1 cellular context compared by ENCODE assay signal in genomic region chr7:121395494-121395960, GRCh38.
TF ChIP-seq lines count a peak whose summit lies in the region.

No MANE protein-coding gene starts in this region.

TF ChIP-seq in GM12878, 131 proteins besides CTCF, POLR2A, EP300 and RAD21 (continues in another document):
- TF ChIP-seq BHLHE40 (IDR thresholded peaks at IDR 0.05; ENCODE audit: borderline replicate concordance in 1 of 2, low read depth in 2 of 2, low read length in 1 of 2) = no peak
- peak; percentile 59; the same call in 1 of the 2 replicates for TF ChIP-seq ZNF217 (IDR thresholded peaks at IDR 0.05)
- TF ChIP-seq POLR2AphosphoS5 (IDR thresholded peaks at IDR 0.05; ENCODE audit: low read length) = peak; percentile 92
- no peak; the same call in 1 of the 2 replicates for TF ChIP-seq RUNX3 (IDR thresholded peaks at IDR 0.05; ENCODE audit: low read length)
- no peak for TF ChIP-seq BMI1 (IDR thresholded peaks at IDR 0.05; ENCODE audit: borderline replicate concordance)
- no peak for TF ChIP-seq TBL1XR1 (IDR thresholded peaks at IDR 0.05; ENCODE audit: low read depth, low read length)
- no peak for TF ChIP-seq EZH2 (IDR thresholded peaks at IDR 0.05; ENCODE audit: borderline replicate concordance, control insufficient read depth, low read depth, low read length)
- TF ChIP-seq E4F1 (IDR thresholded peaks at IDR 0.05; ENCODE audit: borderline replicate concordance, partially characterized antibody) = no peak
- no peak for TF ChIP-seq MTA3 (IDR thresholded peaks at IDR 0.05; ENCODE audit: borderline replicate concordance, low read length)
- no peak for TF ChIP-seq STAT1 (conservative IDR thresholded peaks at IDR 0.05)
- TF ChIP-seq TARDBP (IDR thresholded peaks at IDR 0.05; ENCODE audit: borderline replicate concordance) = 0 out of 2 replicates have a peak, but pooled peaks have one; percentile 8
- no peak for TF ChIP-seq YY1 (IDR thresholded peaks at IDR 0.05; ENCODE audit: low read depth, low read length)
- TF ChIP-seq, protein P1, sequence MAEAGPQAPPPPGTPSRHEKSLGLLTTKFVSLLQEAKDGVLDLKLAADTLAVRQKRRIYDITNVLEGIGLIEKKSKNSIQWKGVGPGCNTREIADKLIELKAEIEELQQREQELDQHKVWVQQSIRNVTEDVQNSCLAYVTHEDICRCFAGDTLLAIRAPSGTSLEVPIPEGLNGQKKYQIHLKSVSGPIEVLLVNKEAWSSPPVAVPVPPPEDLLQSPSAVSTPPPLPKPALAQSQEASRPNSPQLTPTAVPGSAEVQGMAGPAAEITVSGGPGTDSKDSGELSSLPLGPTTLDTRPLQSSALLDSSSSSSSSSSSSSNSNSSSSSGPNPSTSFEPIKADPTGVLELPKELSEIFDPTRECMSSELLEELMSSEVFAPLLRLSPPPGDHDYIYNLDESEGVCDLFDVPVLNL (IDR thresholded peaks at IDR 0.05; ENCODE audit: low read depth, low read length) = no peak
- TF ChIP-seq, protein P2, sequence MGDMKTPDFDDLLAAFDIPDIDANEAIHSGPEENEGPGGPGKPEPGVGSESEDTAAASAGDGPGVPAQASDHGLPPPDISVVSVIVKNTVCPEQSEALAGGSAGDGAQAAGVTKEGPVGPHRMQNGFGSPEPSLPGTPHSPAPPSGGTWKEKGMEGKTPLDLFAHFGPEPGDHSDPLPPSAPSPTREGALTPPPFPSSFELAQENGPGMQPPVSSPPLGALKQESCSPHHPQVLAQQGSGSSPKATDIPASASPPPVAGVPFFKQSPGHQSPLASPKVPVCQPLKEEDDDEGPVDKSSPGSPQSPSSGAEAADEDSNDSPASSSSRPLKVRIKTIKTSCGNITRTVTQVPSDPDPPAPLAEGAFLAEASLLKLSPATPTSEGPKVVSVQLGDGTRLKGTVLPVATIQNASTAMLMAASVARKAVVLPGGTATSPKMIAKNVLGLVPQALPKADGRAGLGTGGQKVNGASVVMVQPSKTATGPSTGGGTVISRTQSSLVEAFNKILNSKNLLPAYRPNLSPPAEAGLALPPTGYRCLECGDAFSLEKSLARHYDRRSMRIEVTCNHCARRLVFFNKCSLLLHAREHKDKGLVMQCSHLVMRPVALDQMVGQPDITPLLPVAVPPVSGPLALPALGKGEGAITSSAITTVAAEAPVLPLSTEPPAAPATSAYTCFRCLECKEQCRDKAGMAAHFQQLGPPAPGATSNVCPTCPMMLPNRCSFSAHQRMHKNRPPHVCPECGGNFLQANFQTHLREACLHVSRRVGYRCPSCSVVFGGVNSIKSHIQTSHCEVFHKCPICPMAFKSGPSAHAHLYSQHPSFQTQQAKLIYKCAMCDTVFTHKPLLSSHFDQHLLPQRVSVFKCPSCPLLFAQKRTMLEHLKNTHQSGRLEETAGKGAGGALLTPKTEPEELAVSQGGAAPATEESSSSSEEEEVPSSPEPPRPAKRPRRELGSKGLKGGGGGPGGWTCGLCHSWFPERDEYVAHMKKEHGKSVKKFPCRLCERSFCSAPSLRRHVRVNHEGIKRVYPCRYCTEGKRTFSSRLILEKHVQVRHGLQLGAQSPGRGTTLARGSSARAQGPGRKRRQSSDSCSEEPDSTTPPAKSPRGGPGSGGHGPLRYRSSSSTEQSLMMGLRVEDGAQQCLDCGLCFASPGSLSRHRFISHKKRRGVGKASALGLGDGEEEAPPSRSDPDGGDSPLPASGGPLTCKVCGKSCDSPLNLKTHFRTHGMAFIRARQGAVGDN (IDR thresholded peaks at IDR 0.05) = no peak
- TF ChIP-seq SMAD5 (IDR thresholded peaks at IDR 0.05; ENCODE audit: low read depth) = no peak
- TF ChIP-seq KLF5 (IDR thresholded peaks at IDR 0.05; ENCODE audit: partially characterized antibody) = no peak
- no peak for TF ChIP-seq CREB1 (IDR thresholded peaks at IDR 0.05; ENCODE audit: low read depth)
- no peak; the same call in 1 of the 2 replicates for TF ChIP-seq SMC3 (IDR thresholded peaks at IDR 0.05; ENCODE audit: borderline replicate concordance, low read length)
- TF ChIP-seq BACH1 (IDR thresholded peaks at IDR 0.05; ENCODE audit: borderline replicate concordance) = 0 out of 2 replicates have a peak, but pooled peaks have one; percentile 17
- no peak for TF ChIP-seq FOS (IDR thresholded peaks at IDR 0.05; ENCODE audit: borderline replicate concordance, extremely low read depth, insufficient read length)
- no peak for TF ChIP-seq ZBED1 (IDR thresholded peaks at IDR 0.05; ENCODE audit: borderline replicate concordance)
- no peak for TF ChIP-seq MYB (IDR thresholded peaks at IDR 0.05; ENCODE audit: borderline replicate concordance, low read depth, low read length)
- no peak for TF ChIP-seq SUZ12 (IDR thresholded peaks at IDR 0.05; ENCODE audit: unreplicated experiment)
- TF ChIP-seq ZNF384 (IDR thresholded peaks at IDR 0.05; ENCODE audit: borderline replicate concordance, low read depth, low read length) = no peak; the same call in 1 of the 2 replicates
- TF ChIP-seq SMARCA5 (IDR thresholded peaks at IDR 0.05) = no peak
- TF ChIP-seq, protein P3, sequence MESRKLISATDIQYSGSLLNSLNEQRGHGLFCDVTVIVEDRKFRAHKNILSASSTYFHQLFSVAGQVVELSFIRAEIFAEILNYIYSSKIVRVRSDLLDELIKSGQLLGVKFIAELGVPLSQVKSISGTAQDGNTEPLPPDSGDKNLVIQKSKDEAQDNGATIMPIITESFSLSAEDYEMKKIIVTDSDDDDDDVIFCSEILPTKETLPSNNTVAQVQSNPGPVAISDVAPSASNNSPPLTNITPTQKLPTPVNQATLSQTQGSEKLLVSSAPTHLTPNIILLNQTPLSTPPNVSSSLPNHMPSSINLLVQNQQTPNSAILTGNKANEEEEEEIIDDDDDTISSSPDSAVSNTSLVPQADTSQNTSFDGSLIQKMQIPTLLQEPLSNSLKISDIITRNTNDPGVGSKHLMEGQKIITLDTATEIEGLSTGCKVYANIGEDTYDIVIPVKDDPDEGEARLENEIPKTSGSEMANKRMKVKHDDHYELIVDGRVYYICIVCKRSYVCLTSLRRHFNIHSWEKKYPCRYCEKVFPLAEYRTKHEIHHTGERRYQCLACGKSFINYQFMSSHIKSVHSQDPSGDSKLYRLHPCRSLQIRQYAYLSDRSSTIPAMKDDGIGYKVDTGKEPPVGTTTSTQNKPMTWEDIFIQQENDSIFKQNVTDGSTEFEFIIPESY (IDR thresholded peaks at IDR 0.05) = no peak
- no peak for TF ChIP-seq ESRRA (IDR thresholded peaks at IDR 0.05; ENCODE audit: low read length)
- 0 out of 2 replicates have a peak, but pooled peaks have one; percentile 12 for TF ChIP-seq JUNB (IDR thresholded peaks at IDR 0.05)
- 0 out of 2 replicates have a peak, but pooled peaks have one; percentile 12 for TF ChIP-seq CREM (IDR thresholded peaks at IDR 0.05; ENCODE audit: low read depth)
- TF ChIP-seq, protein P4, sequence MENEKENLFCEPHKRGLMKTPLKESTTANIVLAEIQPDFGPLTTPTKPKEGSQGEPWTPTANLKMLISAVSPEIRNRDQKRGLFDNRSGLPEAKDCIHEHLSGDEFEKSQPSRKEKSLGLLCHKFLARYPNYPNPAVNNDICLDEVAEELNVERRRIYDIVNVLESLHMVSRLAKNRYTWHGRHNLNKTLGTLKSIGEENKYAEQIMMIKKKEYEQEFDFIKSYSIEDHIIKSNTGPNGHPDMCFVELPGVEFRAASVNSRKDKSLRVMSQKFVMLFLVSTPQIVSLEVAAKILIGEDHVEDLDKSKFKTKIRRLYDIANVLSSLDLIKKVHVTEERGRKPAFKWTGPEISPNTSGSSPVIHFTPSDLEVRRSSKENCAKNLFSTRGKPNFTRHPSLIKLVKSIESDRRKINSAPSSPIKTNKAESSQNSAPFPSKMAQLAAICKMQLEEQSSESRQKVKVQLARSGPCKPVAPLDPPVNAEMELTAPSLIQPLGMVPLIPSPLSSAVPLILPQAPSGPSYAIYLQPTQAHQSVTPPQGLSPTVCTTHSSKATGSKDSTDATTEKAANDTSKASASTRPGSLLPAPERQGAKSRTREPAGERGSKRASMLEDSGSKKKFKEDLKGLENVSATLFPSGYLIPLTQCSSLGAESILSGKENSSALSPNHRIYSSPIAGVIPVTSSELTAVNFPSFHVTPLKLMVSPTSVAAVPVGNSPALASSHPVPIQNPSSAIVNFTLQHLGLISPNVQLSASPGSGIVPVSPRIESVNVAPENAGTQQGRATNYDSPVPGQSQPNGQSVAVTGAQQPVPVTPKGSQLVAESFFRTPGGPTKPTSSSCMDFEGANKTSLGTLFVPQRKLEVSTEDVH (IDR thresholded peaks at IDR 0.05; ENCODE audit: low read depth, partially characterized antibody) = no peak
- no peak for TF ChIP-seq NR2C2 (IDR thresholded peaks at IDR 0.05; ENCODE audit: borderline replicate concordance, control insufficient read depth, insufficient read length, low read depth)
- no peak for TF ChIP-seq NFIC (IDR thresholded peaks at IDR 0.05; ENCODE audit: low read depth, low read length)
- no peak for TF ChIP-seq MTA2 (IDR thresholded peaks at IDR 0.05; ENCODE audit: low read depth)
- 0 out of 2 replicates have a peak, but pooled peaks have one; percentile 5 for TF ChIP-seq EED (IDR thresholded peaks at IDR 0.05; ENCODE audit: low read depth)
- TF ChIP-seq ZNF24 (IDR thresholded peaks at IDR 0.05) = no peak
- TF ChIP-seq RAD51 (IDR thresholded peaks at IDR 0.05) = no peak
- TF ChIP-seq, protein P5, sequence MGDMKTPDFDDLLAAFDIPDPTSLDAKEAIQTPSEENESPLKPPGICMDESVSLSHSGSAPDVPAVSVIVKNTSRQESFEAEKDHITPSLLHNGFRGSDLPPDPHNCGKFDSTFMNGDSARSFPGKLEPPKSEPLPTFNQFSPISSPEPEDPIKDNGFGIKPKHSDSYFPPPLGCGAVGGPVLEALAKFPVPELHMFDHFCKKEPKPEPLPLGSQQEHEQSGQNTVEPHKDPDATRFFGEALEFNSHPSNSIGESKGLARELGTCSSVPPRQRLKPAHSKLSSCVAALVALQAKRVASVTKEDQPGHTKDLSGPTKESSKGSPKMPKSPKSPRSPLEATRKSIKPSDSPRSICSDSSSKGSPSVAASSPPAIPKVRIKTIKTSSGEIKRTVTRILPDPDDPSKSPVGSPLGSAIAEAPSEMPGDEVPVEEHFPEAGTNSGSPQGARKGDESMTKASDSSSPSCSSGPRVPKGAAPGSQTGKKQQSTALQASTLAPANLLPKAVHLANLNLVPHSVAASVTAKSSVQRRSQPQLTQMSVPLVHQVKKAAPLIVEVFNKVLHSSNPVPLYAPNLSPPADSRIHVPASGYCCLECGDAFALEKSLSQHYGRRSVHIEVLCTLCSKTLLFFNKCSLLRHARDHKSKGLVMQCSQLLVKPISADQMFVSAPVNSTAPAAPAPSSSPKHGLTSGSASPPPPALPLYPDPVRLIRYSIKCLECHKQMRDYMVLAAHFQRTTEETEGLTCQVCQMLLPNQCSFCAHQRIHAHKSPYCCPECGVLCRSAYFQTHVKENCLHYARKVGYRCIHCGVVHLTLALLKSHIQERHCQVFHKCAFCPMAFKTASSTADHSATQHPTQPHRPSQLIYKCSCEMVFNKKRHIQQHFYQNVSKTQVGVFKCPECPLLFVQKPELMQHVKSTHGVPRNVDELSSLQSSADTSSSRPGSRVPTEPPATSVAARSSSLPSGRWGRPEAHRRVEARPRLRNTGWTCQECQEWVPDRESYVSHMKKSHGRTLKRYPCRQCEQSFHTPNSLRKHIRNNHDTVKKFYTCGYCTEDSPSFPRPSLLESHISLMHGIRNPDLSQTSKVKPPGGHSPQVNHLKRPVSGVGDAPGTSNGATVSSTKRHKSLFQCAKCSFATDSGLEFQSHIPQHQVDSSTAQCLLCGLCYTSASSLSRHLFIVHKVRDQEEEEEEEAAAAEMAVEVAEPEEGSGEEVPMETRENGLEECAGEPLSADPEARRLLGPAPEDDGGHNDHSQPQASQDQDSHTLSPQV (IDR thresholded peaks at IDR 0.05) = no peak
- no peak for TF ChIP-seq NFXL1 (IDR thresholded peaks at IDR 0.05; ENCODE audit: borderline replicate concordance)
- TF ChIP-seq PML (IDR thresholded peaks at IDR 0.05; ENCODE audit: low read length) = no peak
- TF ChIP-seq WRNIP1 (IDR thresholded peaks at IDR 0.05; ENCODE audit: borderline replicate concordance, low read depth, low read length) = no peak
- no peak for TF ChIP-seq SREBF2 (IDR thresholded peaks at IDR 0.05; ENCODE audit: low read length)
- TF ChIP-seq NKRF (conservative IDR thresholded peaks at IDR 0.05) = no peak
- TF ChIP-seq, protein P6, sequence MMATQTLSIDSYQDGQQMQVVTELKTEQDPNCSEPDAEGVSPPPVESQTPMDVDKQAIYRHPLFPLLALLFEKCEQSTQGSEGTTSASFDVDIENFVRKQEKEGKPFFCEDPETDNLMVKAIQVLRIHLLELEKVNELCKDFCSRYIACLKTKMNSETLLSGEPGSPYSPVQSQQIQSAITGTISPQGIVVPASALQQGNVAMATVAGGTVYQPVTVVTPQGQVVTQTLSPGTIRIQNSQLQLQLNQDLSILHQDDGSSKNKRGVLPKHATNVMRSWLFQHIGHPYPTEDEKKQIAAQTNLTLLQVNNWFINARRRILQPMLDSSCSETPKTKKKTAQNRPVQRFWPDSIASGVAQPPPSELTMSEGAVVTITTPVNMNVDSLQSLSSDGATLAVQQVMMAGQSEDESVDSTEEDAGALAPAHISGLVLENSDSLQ (IDR thresholded peaks at IDR 0.05) = peak; percentile 73
- no peak for TF ChIP-seq ZNF207 (IDR thresholded peaks at IDR 0.05; ENCODE audit: borderline replicate concordance)
- TF ChIP-seq KAT2A (conservative IDR thresholded peaks at IDR 0.05; ENCODE audit: control insufficient read depth, low read depth, low read length) = no peak
- no peak for TF ChIP-seq JUND (IDR thresholded peaks at IDR 0.05; ENCODE audit: low read depth, low read length)
